In genomic region chr11:66020618-66021357, GRCh38 we compare ENCODE assay signal across 9 cellular contexts. TPM values are rescaled to one million over a fixed set of nuclear protein-coding genes. Genes with fewer than 3 reads are reported as not detected.
DNase-seq lines count a peak whose midpoint lies in the region; ATAC-seq and TF ChIP-seq lines count a peak whose summit lies in the region.
"Had no signal": no experiment of that assay in that cellular context is flagged by ENCODE, and none has a peak within 500 bp of the region (broad histone marks: within the 10 kb centered on the region; RNA-seq: fewer than 3 reads in every experiment).

No MANE protein-coding gene starts in this region.

- H3K36me3 Mint-ChIP-seq in natural killer cell, result no peaks in the 10 kb centered on the region

- intact Hi-C loops in natural killer cell (cut with micrococcal nuclease), result loop anchor here (2.0 kb wide), 1 partner anchor 18 kb away; the partner anchor contains the start of genes BANF1 and EIF1AD

- TF ChIP-seq POLR2A in NB4 (IDR thresholded peaks at IDR 0.05; ENCODE audit: extremely low read depth, insufficient read length), result no peak

- peak; percentile 91 for DNase-seq in DMS53 (lab: John Stamatoyannopoulos, UW)
- peak; percentile 94 for DNase-seq in NB4 (ENCODE audit: low read depth)
- peak; percentile 84 for DNase-seq in astrocyte of the hippocampus (ENCODE audit: low read depth, low spot score)
- peak; percentile 66 for DNase-seq in natural killer cell
- no peak for DNase-seq in middle frontal gyrus (ENCODE audit: extremely low spot score, low spot score)
- DNase-seq in NCI-H774 (lab: John Stamatoyannopoulos, UW), result no peak
- DNase-seq: midbrain had no signal

- H3K27me3 Mint-ChIP-seq in natural killer cell (ENCODE audit: low read depth in 2 of 2), result peaks cover 4 to 5% of the 10 kb centered on the region in 2 donors

- peaks cover 30 to 32% of the 10 kb centered on the region in 2 donors for H3K4me1 Mint-ChIP-seq in natural killer cell

- no peak overlapping the region for H3K4me3 ChIP-seq in NB4 (ENCODE audit: low read depth, low read length)

- no peaks in the 10 kb centered on the region for H3K9me3 Mint-ChIP-seq in natural killer cell

- peak overlapping the region; percentile 82 for H3K4me3 Mint-ChIP-seq in natural killer cell

- ATAC-seq in natural killer cell (peak; percentile 82 to 89 (median 87)), GM21423 (IDR thresholded peaks at IDR 0.05; ENCODE audit: unreplicated experiment) (no peak), GM21390 (IDR thresholded peaks at IDR 0.05; ENCODE audit: unreplicated experiment) (no peak)

- TF ChIP-seq CTCF in NB4 (IDR thresholded peaks at IDR 0.05; ENCODE audit: low read depth, low read length) (no peak), natural killer cell (IDR thresholded peaks at IDR 0.05) (no peak)

- H3K27ac Mint-ChIP-seq in natural killer cell, result peak overlapping the region; percentile 57 to 91

RNA-seq across cellular contexts. Expression of gene CATSPER1, which starts 5.5 kb away (rescaled TPM):
- 10 to 100 TPM; 12.2 to 16.9 (median 13.3) TPM for total RNA-seq in natural killer cell

RNA-seq across cellular contexts. Expression of gene CST6, which starts 9.0 kb away (rescaled TPM):
- not detected for total RNA-seq in natural killer cell

RNA-seq across cellular contexts. Expression of gene BANF1, which starts 18.5 kb away (rescaled TPM):
- 100 to 1,000 TPM in 1 of 3 donors, 10 to 100 TPM in 2; 87.8 to 107 (median 90.4) TPM for total RNA-seq in natural killer cell

RNA-seq across cellular contexts. Expression of gene EIF1AD, which starts 18.8 kb away (rescaled TPM):
- total RNA-seq in natural killer cell, result 10 to 100 TPM; 49.9 to 74.2 (median 62.8) TPM

RNA-seq across cellular contexts. Expression of gene GAL3ST3, which starts 28.2 kb away (rescaled TPM):
- total RNA-seq in natural killer cell, result not detected

Comparison
In these comparisons a context has a peak if more than half of its experiments do, and no peak if none do; other contexts are left out.
1. DNase-seq: peak in DMS53 (single experiment), NB4 (single experiment), astrocyte of the hippocampus (single experiment) and natural killer cell (single experiment); none in middle frontal gyrus (single experiment) and NCI-H774 (single experiment).
2. ATAC-seq: peak in natural killer cell (3 of 3); none in GM21423 (single experiment) and GM21390 (single experiment).